ENCODE assay signal across 1 cellular context in the genomic region with DNA sequence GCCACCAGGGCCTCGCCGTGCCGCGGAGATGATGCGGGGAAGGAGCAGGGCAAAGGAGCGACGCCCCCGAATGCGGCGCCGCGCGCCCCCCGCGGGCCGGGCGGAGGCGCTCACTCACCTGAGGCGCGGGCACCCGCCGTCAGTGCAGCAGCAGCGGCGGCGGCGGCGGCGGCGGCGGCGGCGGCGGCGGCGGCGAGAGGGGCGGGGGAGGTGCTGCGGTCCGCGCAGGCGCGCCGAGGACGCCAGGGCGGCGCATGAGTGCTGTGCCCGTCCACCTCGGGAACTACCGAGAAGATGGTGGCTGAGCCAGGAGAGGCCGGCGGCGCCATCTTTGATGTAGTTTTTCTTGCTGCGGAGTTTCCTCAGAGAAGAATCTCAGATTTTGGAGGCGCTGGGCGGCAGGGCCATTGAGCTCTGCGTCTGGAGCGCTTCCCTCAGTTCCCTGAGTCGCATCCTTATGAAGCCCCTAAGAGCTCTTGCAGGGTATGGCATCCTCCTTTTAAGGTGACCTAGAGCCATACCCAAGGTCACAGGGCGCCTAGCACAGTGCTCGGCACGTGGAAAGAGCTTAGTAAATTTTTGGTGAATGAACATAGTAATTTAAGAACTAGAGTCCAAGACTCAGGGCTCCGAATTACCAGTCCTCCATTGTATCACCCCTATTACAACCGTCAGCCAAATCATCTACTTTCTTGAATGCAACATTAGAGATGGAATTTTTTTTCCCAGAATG.
TF ChIP-seq lines count a peak whose summit lies in the region.

A gene (minus strand): TSS at position 164 of the 733 bp plus-strand sequence. CDS start 24,355 bp downstream, outside the sequence.

TF ChIP-seq in GM12878, 131 proteins besides CTCF, POLR2A, EP300 and RAD21 (continued from another document and continues in another):
- TF ChIP-seq, protein P1, sequence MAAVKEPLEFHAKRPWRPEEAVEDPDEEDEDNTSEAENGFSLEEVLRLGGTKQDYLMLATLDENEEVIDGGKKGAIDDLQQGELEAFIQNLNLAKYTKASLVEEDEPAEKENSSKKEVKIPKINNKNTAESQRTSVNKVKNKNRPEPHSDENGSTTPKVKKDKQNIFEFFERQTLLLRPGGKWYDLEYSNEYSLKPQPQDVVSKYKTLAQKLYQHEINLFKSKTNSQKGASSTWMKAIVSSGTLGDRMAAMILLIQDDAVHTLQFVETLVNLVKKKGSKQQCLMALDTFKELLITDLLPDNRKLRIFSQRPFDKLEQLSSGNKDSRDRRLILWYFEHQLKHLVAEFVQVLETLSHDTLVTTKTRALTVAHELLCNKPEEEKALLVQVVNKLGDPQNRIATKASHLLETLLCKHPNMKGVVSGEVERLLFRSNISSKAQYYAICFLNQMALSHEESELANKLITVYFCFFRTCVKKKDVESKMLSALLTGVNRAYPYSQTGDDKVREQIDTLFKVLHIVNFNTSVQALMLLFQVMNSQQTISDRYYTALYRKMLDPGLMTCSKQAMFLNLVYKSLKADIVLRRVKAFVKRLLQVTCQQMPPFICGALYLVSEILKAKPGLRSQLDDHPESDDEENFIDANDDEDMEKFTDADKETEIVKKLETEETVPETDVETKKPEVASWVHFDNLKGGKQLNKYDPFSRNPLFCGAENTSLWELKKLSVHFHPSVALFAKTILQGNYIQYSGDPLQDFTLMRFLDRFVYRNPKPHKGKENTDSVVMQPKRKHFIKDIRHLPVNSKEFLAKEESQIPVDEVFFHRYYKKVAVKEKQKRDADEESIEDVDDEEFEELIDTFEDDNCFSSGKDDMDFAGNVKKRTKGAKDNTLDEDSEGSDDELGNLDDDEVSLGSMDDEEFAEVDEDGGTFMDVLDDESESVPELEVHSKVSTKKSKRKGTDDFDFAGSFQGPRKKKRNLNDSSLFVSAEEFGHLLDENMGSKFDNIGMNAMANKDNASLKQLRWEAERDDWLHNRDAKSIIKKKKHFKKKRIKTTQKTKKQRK (IDR thresholded peaks at IDR 0.05; ENCODE audit: low read depth, low read length): no peak
- TF ChIP-seq CREB1 (IDR thresholded peaks at IDR 0.05; ENCODE audit: low read depth): 0 out of 2 replicates have a peak, but pooled peaks have one; percentile 25
- TF ChIP-seq, protein P2, sequence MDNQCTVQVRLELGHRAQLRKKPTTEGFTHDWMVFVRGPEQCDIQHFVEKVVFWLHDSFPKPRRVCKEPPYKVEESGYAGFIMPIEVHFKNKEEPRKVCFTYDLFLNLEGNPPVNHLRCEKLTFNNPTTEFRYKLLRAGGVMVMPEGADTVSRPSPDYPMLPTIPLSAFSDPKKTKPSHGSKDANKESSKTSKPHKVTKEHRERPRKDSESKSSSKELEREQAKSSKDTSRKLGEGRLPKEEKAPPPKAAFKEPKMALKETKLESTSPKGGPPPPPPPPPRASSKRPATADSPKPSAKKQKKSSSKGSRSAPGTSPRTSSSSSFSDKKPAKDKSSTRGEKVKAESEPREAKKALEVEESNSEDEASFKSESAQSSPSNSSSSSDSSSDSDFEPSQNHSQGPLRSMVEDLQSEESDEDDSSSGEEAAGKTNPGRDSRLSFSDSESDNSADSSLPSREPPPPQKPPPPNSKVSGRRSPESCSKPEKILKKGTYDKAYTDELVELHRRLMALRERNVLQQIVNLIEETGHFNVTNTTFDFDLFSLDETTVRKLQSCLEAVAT (IDR thresholded peaks at IDR 0.05): no peak
- TF ChIP-seq MEF2B (IDR thresholded peaks at IDR 0.05; ENCODE audit: partially characterized antibody, poor library complexity, severe bottlenecking): no peak
- TF ChIP-seq, protein P3, sequence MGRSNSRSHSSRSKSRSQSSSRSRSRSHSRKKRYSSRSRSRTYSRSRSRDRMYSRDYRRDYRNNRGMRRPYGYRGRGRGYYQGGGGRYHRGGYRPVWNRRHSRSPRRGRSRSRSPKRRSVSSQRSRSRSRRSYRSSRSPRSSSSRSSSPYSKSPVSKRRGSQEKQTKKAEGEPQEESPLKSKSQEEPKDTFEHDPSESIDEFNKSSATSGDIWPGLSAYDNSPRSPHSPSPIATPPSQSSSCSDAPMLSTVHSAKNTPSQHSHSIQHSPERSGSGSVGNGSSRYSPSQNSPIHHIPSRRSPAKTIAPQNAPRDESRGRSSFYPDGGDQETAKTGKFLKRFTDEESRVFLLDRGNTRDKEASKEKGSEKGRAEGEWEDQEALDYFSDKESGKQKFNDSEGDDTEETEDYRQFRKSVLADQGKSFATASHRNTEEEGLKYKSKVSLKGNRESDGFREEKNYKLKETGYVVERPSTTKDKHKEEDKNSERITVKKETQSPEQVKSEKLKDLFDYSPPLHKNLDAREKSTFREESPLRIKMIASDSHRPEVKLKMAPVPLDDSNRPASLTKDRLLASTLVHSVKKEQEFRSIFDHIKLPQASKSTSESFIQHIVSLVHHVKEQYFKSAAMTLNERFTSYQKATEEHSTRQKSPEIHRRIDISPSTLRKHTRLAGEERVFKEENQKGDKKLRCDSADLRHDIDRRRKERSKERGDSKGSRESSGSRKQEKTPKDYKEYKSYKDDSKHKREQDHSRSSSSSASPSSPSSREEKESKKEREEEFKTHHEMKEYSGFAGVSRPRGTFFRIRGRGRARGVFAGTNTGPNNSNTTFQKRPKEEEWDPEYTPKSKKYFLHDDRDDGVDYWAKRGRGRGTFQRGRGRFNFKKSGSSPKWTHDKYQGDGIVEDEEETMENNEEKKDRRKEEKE (IDR thresholded peaks at IDR 0.05): no peak
- no peak for TF ChIP-seq CBX3 (IDR thresholded peaks at IDR 0.05; ENCODE audit: borderline replicate concordance, low read depth)
- TF ChIP-seq MTA2 (IDR thresholded peaks at IDR 0.05; ENCODE audit: low read depth): no peak
- TF ChIP-seq SMAD5 (IDR thresholded peaks at IDR 0.05; ENCODE audit: low read depth): 0 out of 2 replicates have a peak, but pooled peaks have one; percentile 29
- TF ChIP-seq, protein P4, sequence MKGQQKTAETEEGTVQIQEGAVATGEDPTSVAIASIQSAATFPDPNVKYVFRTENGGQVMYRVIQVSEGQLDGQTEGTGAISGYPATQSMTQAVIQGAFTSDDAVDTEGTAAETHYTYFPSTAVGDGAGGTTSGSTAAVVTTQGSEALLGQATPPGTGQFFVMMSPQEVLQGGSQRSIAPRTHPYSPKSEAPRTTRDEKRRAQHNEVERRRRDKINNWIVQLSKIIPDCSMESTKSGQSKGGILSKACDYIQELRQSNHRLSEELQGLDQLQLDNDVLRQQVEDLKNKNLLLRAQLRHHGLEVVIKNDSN (IDR thresholded peaks at IDR 0.05; ENCODE audit: borderline replicate concordance, extremely low read length, insufficient read depth, low read depth, low read length): no peak
- no peak for TF ChIP-seq PAX8 (IDR thresholded peaks at IDR 0.05)
- TF ChIP-seq, protein P5, sequence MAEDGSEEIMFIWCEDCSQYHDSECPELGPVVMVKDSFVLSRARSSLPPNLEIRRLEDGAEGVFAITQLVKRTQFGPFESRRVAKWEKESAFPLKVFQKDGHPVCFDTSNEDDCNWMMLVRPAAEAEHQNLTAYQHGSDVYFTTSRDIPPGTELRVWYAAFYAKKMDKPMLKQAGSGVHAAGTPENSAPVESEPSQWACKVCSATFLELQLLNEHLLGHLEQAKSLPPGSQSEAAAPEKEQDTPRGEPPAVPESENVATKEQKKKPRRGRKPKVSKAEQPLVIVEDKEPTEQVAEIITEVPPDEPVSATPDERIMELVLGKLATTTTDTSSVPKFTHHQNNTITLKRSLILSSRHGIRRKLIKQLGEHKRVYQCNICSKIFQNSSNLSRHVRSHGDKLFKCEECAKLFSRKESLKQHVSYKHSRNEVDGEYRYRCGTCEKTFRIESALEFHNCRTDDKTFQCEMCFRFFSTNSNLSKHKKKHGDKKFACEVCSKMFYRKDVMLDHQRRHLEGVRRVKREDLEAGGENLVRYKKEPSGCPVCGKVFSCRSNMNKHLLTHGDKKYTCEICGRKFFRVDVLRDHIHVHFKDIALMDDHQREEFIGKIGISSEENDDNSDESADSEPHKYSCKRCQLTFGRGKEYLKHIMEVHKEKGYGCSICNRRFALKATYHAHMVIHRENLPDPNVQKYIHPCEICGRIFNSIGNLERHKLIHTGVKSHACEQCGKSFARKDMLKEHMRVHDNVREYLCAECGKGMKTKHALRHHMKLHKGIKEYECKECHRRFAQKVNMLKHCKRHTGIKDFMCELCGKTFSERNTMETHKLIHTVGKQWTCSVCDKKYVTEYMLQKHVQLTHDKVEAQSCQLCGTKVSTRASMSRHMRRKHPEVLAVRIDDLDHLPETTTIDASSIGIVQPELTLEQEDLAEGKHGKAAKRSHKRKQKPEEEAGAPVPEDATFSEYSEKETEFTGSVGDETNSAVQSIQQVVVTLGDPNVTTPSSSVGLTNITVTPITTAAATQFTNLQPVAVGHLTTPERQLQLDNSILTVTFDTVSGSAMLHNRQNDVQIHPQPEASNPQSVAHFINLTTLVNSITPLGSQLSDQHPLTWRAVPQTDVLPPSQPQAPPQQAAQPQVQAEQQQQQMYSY (CRISPR knock-in tag; IDR thresholded peaks at IDR 0.05): no peak
- no peak for TF ChIP-seq JUND (IDR thresholded peaks at IDR 0.05; ENCODE audit: low read depth, low read length)
- no peak for TF ChIP-seq ZNF207 (IDR thresholded peaks at IDR 0.05; ENCODE audit: borderline replicate concordance)
- TF ChIP-seq, protein P6, sequence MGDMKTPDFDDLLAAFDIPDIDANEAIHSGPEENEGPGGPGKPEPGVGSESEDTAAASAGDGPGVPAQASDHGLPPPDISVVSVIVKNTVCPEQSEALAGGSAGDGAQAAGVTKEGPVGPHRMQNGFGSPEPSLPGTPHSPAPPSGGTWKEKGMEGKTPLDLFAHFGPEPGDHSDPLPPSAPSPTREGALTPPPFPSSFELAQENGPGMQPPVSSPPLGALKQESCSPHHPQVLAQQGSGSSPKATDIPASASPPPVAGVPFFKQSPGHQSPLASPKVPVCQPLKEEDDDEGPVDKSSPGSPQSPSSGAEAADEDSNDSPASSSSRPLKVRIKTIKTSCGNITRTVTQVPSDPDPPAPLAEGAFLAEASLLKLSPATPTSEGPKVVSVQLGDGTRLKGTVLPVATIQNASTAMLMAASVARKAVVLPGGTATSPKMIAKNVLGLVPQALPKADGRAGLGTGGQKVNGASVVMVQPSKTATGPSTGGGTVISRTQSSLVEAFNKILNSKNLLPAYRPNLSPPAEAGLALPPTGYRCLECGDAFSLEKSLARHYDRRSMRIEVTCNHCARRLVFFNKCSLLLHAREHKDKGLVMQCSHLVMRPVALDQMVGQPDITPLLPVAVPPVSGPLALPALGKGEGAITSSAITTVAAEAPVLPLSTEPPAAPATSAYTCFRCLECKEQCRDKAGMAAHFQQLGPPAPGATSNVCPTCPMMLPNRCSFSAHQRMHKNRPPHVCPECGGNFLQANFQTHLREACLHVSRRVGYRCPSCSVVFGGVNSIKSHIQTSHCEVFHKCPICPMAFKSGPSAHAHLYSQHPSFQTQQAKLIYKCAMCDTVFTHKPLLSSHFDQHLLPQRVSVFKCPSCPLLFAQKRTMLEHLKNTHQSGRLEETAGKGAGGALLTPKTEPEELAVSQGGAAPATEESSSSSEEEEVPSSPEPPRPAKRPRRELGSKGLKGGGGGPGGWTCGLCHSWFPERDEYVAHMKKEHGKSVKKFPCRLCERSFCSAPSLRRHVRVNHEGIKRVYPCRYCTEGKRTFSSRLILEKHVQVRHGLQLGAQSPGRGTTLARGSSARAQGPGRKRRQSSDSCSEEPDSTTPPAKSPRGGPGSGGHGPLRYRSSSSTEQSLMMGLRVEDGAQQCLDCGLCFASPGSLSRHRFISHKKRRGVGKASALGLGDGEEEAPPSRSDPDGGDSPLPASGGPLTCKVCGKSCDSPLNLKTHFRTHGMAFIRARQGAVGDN (IDR thresholded peaks at IDR 0.05): no peak
- TF ChIP-seq, protein P7, sequence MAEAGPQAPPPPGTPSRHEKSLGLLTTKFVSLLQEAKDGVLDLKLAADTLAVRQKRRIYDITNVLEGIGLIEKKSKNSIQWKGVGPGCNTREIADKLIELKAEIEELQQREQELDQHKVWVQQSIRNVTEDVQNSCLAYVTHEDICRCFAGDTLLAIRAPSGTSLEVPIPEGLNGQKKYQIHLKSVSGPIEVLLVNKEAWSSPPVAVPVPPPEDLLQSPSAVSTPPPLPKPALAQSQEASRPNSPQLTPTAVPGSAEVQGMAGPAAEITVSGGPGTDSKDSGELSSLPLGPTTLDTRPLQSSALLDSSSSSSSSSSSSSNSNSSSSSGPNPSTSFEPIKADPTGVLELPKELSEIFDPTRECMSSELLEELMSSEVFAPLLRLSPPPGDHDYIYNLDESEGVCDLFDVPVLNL (IDR thresholded peaks at IDR 0.05; ENCODE audit: low read depth, low read length): no peak
- no peak for TF ChIP-seq ZNF217 (IDR thresholded peaks at IDR 0.05)
- TF ChIP-seq RUNX3 (IDR thresholded peaks at IDR 0.05; ENCODE audit: low read length): no peak
- TF ChIP-seq, protein P8, sequence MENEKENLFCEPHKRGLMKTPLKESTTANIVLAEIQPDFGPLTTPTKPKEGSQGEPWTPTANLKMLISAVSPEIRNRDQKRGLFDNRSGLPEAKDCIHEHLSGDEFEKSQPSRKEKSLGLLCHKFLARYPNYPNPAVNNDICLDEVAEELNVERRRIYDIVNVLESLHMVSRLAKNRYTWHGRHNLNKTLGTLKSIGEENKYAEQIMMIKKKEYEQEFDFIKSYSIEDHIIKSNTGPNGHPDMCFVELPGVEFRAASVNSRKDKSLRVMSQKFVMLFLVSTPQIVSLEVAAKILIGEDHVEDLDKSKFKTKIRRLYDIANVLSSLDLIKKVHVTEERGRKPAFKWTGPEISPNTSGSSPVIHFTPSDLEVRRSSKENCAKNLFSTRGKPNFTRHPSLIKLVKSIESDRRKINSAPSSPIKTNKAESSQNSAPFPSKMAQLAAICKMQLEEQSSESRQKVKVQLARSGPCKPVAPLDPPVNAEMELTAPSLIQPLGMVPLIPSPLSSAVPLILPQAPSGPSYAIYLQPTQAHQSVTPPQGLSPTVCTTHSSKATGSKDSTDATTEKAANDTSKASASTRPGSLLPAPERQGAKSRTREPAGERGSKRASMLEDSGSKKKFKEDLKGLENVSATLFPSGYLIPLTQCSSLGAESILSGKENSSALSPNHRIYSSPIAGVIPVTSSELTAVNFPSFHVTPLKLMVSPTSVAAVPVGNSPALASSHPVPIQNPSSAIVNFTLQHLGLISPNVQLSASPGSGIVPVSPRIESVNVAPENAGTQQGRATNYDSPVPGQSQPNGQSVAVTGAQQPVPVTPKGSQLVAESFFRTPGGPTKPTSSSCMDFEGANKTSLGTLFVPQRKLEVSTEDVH (IDR thresholded peaks at IDR 0.05; ENCODE audit: low read depth, partially characterized antibody): no peak
- TF ChIP-seq SUZ12 (IDR thresholded peaks at IDR 0.05; ENCODE audit: unreplicated experiment): no peak
- no peak for TF ChIP-seq ZNF274 (IDR thresholded peaks at IDR 0.05; ENCODE audit: insufficient read depth, insufficient read length)
- no peak for TF ChIP-seq SUPT20H (IDR thresholded peaks at IDR 0.05; ENCODE audit: borderline replicate concordance, control insufficient read depth, low read depth, low read length)
- TF ChIP-seq HDGF (IDR thresholded peaks at IDR 0.05): no peak
- peak; percentile 78 for TF ChIP-seq SIX5 (IDR thresholded peaks at IDR 0.05; ENCODE audit: low read depth, low read length, severe bottlenecking)
- TF ChIP-seq PAX5 (IDR thresholded peaks at IDR 0.05; ENCODE audit: borderline replicate concordance, low read depth, low read length): no peak
- TF ChIP-seq EZH2 (IDR thresholded peaks at IDR 0.05; ENCODE audit: borderline replicate concordance, control insufficient read depth, low read depth, low read length): no peak
- no peak for TF ChIP-seq RELA (IDR thresholded peaks at IDR 0.05; ENCODE audit: borderline replicate concordance, partially characterized antibody)
- TF ChIP-seq RCOR1 (conservative IDR thresholded peaks at IDR 0.05; ENCODE audit: low read depth, low read length): no peak
- no peak for TF ChIP-seq HDAC2 (IDR thresholded peaks at IDR 0.05)
- TF ChIP-seq SIN3A (IDR thresholded peaks at IDR 0.05; ENCODE audit: low read depth, low read length): no peak
- peak; percentile 88 for TF ChIP-seq HCFC1 (IDR thresholded peaks at IDR 0.05; ENCODE audit: low read length)
- TF ChIP-seq KAT2A (conservative IDR thresholded peaks at IDR 0.05; ENCODE audit: control insufficient read depth, low read depth, low read length): no peak
- no peak for TF ChIP-seq NR2C2 (IDR thresholded peaks at IDR 0.05; ENCODE audit: borderline replicate concordance, control insufficient read depth, insufficient read length, low read depth)
